ENCODE assay signal across 8 cellular contexts in genomic region chr19:33177417-33177976, GRCh38. TPM values are rescaled to one million over a fixed set of nuclear protein-coding genes. Genes with fewer than 3 reads are reported as not detected.
A peak's percentile ranks its signal among the peaks of the same experiment; 100 is the strongest.
DNase-seq lines count a peak whose midpoint lies in the region; ATAC-seq, FAIRE-seq and TF ChIP-seq lines count a peak whose summit lies in the region.

No MANE protein-coding gene starts in this region.

- H3K14ac ChIP-seq in H1 (ENCODE audit: insufficient read length): no peak overlapping the region

- H3K79me2 ChIP-seq in H1 (ENCODE audit: control insufficient read depth in 1 of 2, insufficient read depth in 2 of 2, low read length in 2 of 2): 0 out of 4 replicates have a peak, but pooled peaks cover 0 to 3% of the 10 kb centered on the region in 2 experiments

- no peak overlapping the region for H2BK120ac ChIP-seq in H1 (replicated peaks; ENCODE audit: low read depth, low read length)

- H3K4me2 ChIP-seq in H1 (ENCODE audit: insufficient read depth in 1 of 2, low read depth in 2 of 2, low read length in 2 of 2): peak overlapping the region; percentile 68 to 92

- H3K4me3 ChIP-seq in H1 (ENCODE audit: extremely low read depth in 1 of 4, insufficient read depth in 2 of 4, low read depth in 3 of 4, low read length in 4 of 4): peak overlapping the region; percentile 49 to 91 (median 62)

- TF ChIP-seq RAD21 in H1 (IDR thresholded peaks at IDR 0.05 in 1 of 2, conservative IDR thresholded peaks at IDR 0.05 in 1 of 2; ENCODE audit: low read depth in 2 of 2, low read length in 2 of 2): 0 out of 4 replicates have a peak, but pooled peaks of 1 of the 2 experiments have one; percentile 2

- TF ChIP-seq POLR2A in H1 (IDR thresholded peaks at IDR 0.05; ENCODE audit: control extremely low read depth in 1 of 2, low read depth in 2 of 2, low read length in 2 of 2): no peak

- H4K5ac ChIP-seq in H1 (ENCODE audit: insufficient read length, low read depth, low read length): no peak overlapping the region

- POLR2A ChIA-PET in H1 (lab: Charles Lee; ENCODE audit: partially characterized antibody): interaction anchor here (1.1 to 2.8 kb wide), 8 partner anchors 18 to 446 kb away, joined by 3 to 15 read pairs (median 5); partner anchors contain the start of gene CEBPG

- peak overlapping the region; percentile 94 for H3K4me3 Mint-ChIP-seq in nephron progenitor cell

- peaks cover 44% of the 10 kb centered on the region for H3K4me1 Mint-ChIP-seq in nephron progenitor cell

- no peak overlapping the region for H3K56ac ChIP-seq in H1 (replicated peaks; ENCODE audit: insufficient read length, low read depth, low read length)

- TF ChIP-seq CTCF in 22Rv1 (IDR thresholded peaks at IDR 0.05): peak; percentile 56
- peak in 1 of 3 experiments; percentile 37; a peak in 1 of 4 replicates for TF ChIP-seq CTCF in H1 (IDR thresholded peaks at IDR 0.05; ENCODE audit: control extremely low read depth in 1 of 3, insufficient read depth in 1 of 3, low read depth in 1 of 3, low read length in 3 of 3)
- peak; percentile 37 for TF ChIP-seq CTCF in nephron progenitor cell (IDR thresholded peaks at IDR 0.05)

- H2AK5ac ChIP-seq in H1 (ENCODE audit: low read depth, low read length): no peak overlapping the region

- H2BK5ac ChIP-seq in H1 (ENCODE audit: low read depth, low read length): no peak overlapping the region

- H4K8ac ChIP-seq in H1 (ENCODE audit: extremely low read depth, insufficient read depth, low read length): no peak overlapping the region; the same call in 1 of the 2 replicates

- FAIRE-seq in H1 (lab: Jason Lieb, UNC): no peak

- no peaks in the 10 kb centered on the region for H3K36me3 Mint-ChIP-seq in nephron progenitor cell (ENCODE audit: low read depth)

- H3K4ac ChIP-seq in H1 (replicated peaks; ENCODE audit: insufficient read length, low read depth, low read length): no peak overlapping the region

- no peaks in the 10 kb centered on the region for H3K36me3 ChIP-seq in H1 (ENCODE audit: control insufficient read depth in 2 of 4, insufficient read depth in 4 of 4, low read length in 3 of 4)

- no peak for TF ChIP-seq EP300 in H1 (IDR thresholded peaks at IDR 0.05; ENCODE audit: borderline replicate concordance in 1 of 2, low read depth in 2 of 2, low read length in 2 of 2)

- ATAC-seq in HG03060 (IDR thresholded peaks at IDR 0.05; ENCODE audit: low read depth, unreplicated experiment): peak; percentile 12

- peaks cover 3% of the 10 kb centered on the region; the same call in 1 of the 2 replicates for H3K79me1 ChIP-seq in H1 (ENCODE audit: low read depth, low read length)

- H4K20me1 ChIP-seq in H1 (replicated peaks in 1 of 2; ENCODE audit: control insufficient read depth in 1 of 2, insufficient read depth in 2 of 2, low read length in 2 of 2): peaks cover 0 to 5% of the 10 kb centered on the region in 2 experiments

- WGBS in H1 (ENCODE audit: extremely low coverage in 1 of 2, insufficient coverage in 1 of 2, insufficient read length in 1 of 2, insufficient replicate concordance in 2 of 2, low coverage in 1 of 2, low lambda C conversion rate in 2 of 2, missing lambda C conversion rate in 1 of 2), 2 experiments: 8% methylated on average over 24 of the region's 38 CpGs; no CpG with 5 or more reads in 1 of the 2 experiments

- no peaks in the 10 kb centered on the region for H3K9me3 ChIP-seq in H1 (ENCODE audit: insufficient read depth in 2 of 2, low read depth in 1 of 2, low read length in 1 of 2)

- H4K91ac ChIP-seq in H1 (replicated peaks; ENCODE audit: insufficient read length, low read length): no peak overlapping the region

- peak; percentile 71 for DNase-seq in ELR (ENCODE audit: low read depth)
- peak; percentile 66 for DNase-seq in SK-MEL-5 (ENCODE audit: low read depth, low spot score)
- DNase-seq in H1 (ENCODE audit: low read depth in 1 of 2, low spot score in 2 of 2): peak in 1 of 2 experiments; percentile 63
- DNase-seq in nephron progenitor cell: no peak
- no peak for DNase-seq in mesenteric fat pad (ENCODE audit: low spot score)
- DNase-seq in NCI-H187 treated with DMSO at 0.1 percent for 48 hours (lab: John Stamatoyannopoulos, UW): no peak

- in situ Hi-C loops in SK-MEL-5 (cut with HindIII; ENCODE audit: low pct_unique_long_range_greater_than_20kb, low sequenced_read_pairs): no loop called here

- no peak overlapping the region for H2BK15ac ChIP-seq in H1 (ENCODE audit: low read length)

- H3K23ac ChIP-seq in H1 (ENCODE audit: insufficient read length): no peak overlapping the region

- no peak overlapping the region; the same call in 1 of the 2 replicates for H3K18ac ChIP-seq in H1 (ENCODE audit: extremely low read depth, low read length)

- peaks cover 0 to 3% (median under 1%) of the 10 kb centered on the region in 4 experiments; a peak in 3 of 7 replicates for H3K4me1 ChIP-seq in H1 (replicated peaks in 1 of 4; ENCODE audit: control insufficient read depth in 3 of 4, insufficient read depth in 4 of 4, low read length in 3 of 4)

- H3K27me3 Mint-ChIP-seq in nephron progenitor cell (ENCODE audit: low read depth, poor library complexity): peaks cover 4% of the 10 kb centered on the region

- peak overlapping the region; percentile 45 for H3K27ac Mint-ChIP-seq in nephron progenitor cell

- peaks cover under 1% of the 10 kb centered on the region for H3K9me3 Mint-ChIP-seq in nephron progenitor cell

- H2BK20ac ChIP-seq in H1 (ENCODE audit: low read length): no peak overlapping the region

- H2BK12ac ChIP-seq in H1 (ENCODE audit: low read depth, low read length): no peak overlapping the region

- H3K9ac ChIP-seq in H1 (replicated peaks in 1 of 4; ENCODE audit: extremely low read depth in 1 of 4, low read depth in 3 of 4, low read length in 3 of 4): peak overlapping the region in 2 of 4 experiments; percentile 35 to 37; a peak in 2 of 7 replicates

- H3K27me3 ChIP-seq in H1 (replicated peaks in 1 of 4; ENCODE audit: control insufficient read depth in 3 of 4, extremely low read depth in 1 of 4, insufficient read depth in 3 of 4, low read length in 3 of 4): peaks cover 0 to 2% (median 1%) of the 10 kb centered on the region in 4 experiments; a peak in 3 of 7 replicates

- CTCF ChIA-PET in H1 (lab: Charles Lee; ENCODE audit: partially characterized antibody): interaction anchor here (0.8 to 4.9 kb wide), 14 partner anchors 8 to 242 kb away, joined by 3 to 19 read pairs (median 6); no protein-coding TSS in a partner anchor

- H3K27ac ChIP-seq in 22Rv1 (peak overlapping the region; percentile 83), H1 (ENCODE audit: low read depth, low read length) (no peak overlapping the region)

- no peak overlapping the region for H2AFZ ChIP-seq in H1 (ENCODE audit: low read length)

- peaks cover 12% of the 10 kb centered on the region for H3K23me2 ChIP-seq in H1 (ENCODE audit: low read depth, low read length)

TF ChIP-seq in H1, 55 proteins besides CTCF, POLR2A, EP300 and RAD21 (continues in another document):
- TF ChIP-seq BACH1 (IDR thresholded peaks at IDR 0.05; ENCODE audit: low read length) (no peak; the same call in 1 of the 2 replicates), EZH2 (IDR thresholded peaks at IDR 0.05; ENCODE audit: low read depth, low read length, severe bottlenecking) (no peak), CBX8 (IDR thresholded peaks at IDR 0.05; ENCODE audit: borderline replicate concordance, low read depth, low read length) (no peak), SIX5 (IDR thresholded peaks at IDR 0.05; ENCODE audit: low read depth, low read length) (no peak), CBX5 (IDR thresholded peaks at IDR 0.05; ENCODE audit: low read depth, low read length) (no peak)

RNA-seq across cellular contexts. Expression of gene LRP3, which starts 16.6 kb away (rescaled TPM):
- 27.7 and 30.2 TPM in 2 replicates for total RNA-seq in SK-MEL-5 (2014; rRNA removed; shearing (Covaris generic))
- 38.5 and 54.7 TPM in 2 replicates for polyA plus RNA-seq in SK-MEL-5 (2015; cell fraction: cytosol; rRNA removed)
- polyA plus RNA-seq in SK-MEL-5 (2015; cell fraction: nucleus; rRNA removed): 28.8 and 58.3 TPM in 2 replicates
- total RNA-seq in H1 (2021; fragmentation: NEBNext Ultra II Directional; extraction: Animal tissue kit (Norgen Biotek cat#: 25700)): 33.7 and 33.9 TPM in 2 replicates
- 30.3 and 40.2 TPM in 2 replicates for polyA plus RNA-seq in H1 (2011; rRNA removed)
- polyA plus RNA-seq in H1 (2011; cell fraction: cytosol; rRNA removed): 25.6 TPM
- polyA plus RNA-seq in H1 (2011; cell fraction: nucleus; rRNA removed): 125 TPM
- polyA plus RNA-seq in H1 (2012, experiment 1 of 2): 20.2 to 35.8 TPM (median 29.2 TPM) in 4 replicates
- 19.0 TPM for polyA plus RNA-seq in H1 (2012, experiment 2 of 2)
- 33.7 TPM for polyA plus RNA-seq in H1 (2013, experiment 1 of 2)
- 38.3 TPM for polyA plus RNA-seq in H1 (2013, experiment 2 of 2)
- polyA minus RNA-seq in H1 (2011; rRNA and poly(A)+ RNA removed): 9.8 and 12.1 TPM in 2 replicates
- 23.4 TPM for polyA minus RNA-seq in H1 (2011; cell fraction: cytosol; rRNA and poly(A)+ RNA removed)
- 23.0 TPM for polyA minus RNA-seq in H1 (2011; cell fraction: nucleus; rRNA and poly(A)+ RNA removed)
- 43.3 TPM for total RNA-seq in mesenteric fat pad

RNA-seq across cellular contexts. Expression of gene WDR88, which starts 45.6 kb away (rescaled TPM):
- total RNA-seq in SK-MEL-5 (2014; rRNA removed; shearing (Covaris generic)): not detected in 2 replicates
- not detected in 2 replicates for polyA plus RNA-seq in SK-MEL-5 (2015; cell fraction: cytosol; rRNA removed)
- polyA plus RNA-seq in SK-MEL-5 (2015; cell fraction: nucleus; rRNA removed): not detected in 2 replicates
- total RNA-seq in H1 (2021; fragmentation: NEBNext Ultra II Directional; extraction: Animal tissue kit (Norgen Biotek cat#: 25700)): not detected in 2 replicates
- not detected in 2 replicates for polyA plus RNA-seq in H1 (2011; rRNA removed)
- polyA plus RNA-seq in H1 (2011; cell fraction: cytosol; rRNA removed): not detected
- not detected for polyA plus RNA-seq in H1 (2011; cell fraction: nucleus; rRNA removed)
- 0.24 to 0.47 TPM (median 0.37 TPM) in 3 of 4 replicates, not detected in the other for polyA plus RNA-seq in H1 (2012, experiment 1 of 2)
- not detected for polyA plus RNA-seq in H1 (2012, experiment 2 of 2)
- 0.02 TPM for polyA plus RNA-seq in H1 (2013, experiment 1 of 2)
- polyA plus RNA-seq in H1 (2013, experiment 2 of 2): not detected
- polyA minus RNA-seq in H1 (2011; rRNA and poly(A)+ RNA removed): not detected in 2 replicates
- not detected for polyA minus RNA-seq in H1 (2011; cell fraction: cytosol; rRNA and poly(A)+ RNA removed)
- polyA minus RNA-seq in H1 (2011; cell fraction: nucleus; rRNA and poly(A)+ RNA removed): not detected
- total RNA-seq in mesenteric fat pad: not detected

RNA-seq across cellular contexts. Expression of gene SLC7A10, which starts 48.2 kb away (rescaled TPM):
- not detected in 2 replicates for total RNA-seq in SK-MEL-5 (2014; rRNA removed; shearing (Covaris generic))
- 0.15 TPM in 1 of 2 replicates, not detected in the other for polyA plus RNA-seq in SK-MEL-5 (2015; cell fraction: cytosol; rRNA removed)
- polyA plus RNA-seq in SK-MEL-5 (2015; cell fraction: nucleus; rRNA removed): not detected in 2 replicates
- 3.2 and 3.7 TPM in 2 replicates for total RNA-seq in H1 (2021; fragmentation: NEBNext Ultra II Directional; extraction: Animal tissue kit (Norgen Biotek cat#: 25700))
- polyA plus RNA-seq in H1 (2011; rRNA removed): 7.1 and 11.5 TPM in 2 replicates
- 5.3 TPM for polyA plus RNA-seq in H1 (2011; cell fraction: cytosol; rRNA removed)
- polyA plus RNA-seq in H1 (2011; cell fraction: nucleus; rRNA removed): 17.8 TPM
- 3.7 to 6.3 TPM (median 4.5 TPM) in 4 replicates for polyA plus RNA-seq in H1 (2012, experiment 1 of 2)
- 3.0 TPM for polyA plus RNA-seq in H1 (2012, experiment 2 of 2)
- polyA plus RNA-seq in H1 (2013, experiment 1 of 2): 4.2 TPM
- 4.0 TPM for polyA plus RNA-seq in H1 (2013, experiment 2 of 2)
- polyA minus RNA-seq in H1 (2011; rRNA and poly(A)+ RNA removed): 2.2 and 2.9 TPM in 2 replicates
- 3.4 TPM for polyA minus RNA-seq in H1 (2011; cell fraction: cytosol; rRNA and poly(A)+ RNA removed)
- polyA minus RNA-seq in H1 (2011; cell fraction: nucleus; rRNA and poly(A)+ RNA removed): 3.1 TPM
- 24.2 TPM for total RNA-seq in mesenteric fat pad

Comparison
In these comparisons a context has a peak if more than half of its experiments do, and no peak if none do; other contexts are left out.
1. DNase-seq: peak in ELR (single experiment) and SK-MEL-5 (single experiment); none in nephron progenitor cell (single experiment), mesenteric fat pad (single experiment) and NCI-H187 treated with DMSO at 0.1 percent for 48 hours (single experiment).